Comparison of ENCODE assay signal across 29 cellular contexts in the genomic region with DNA sequence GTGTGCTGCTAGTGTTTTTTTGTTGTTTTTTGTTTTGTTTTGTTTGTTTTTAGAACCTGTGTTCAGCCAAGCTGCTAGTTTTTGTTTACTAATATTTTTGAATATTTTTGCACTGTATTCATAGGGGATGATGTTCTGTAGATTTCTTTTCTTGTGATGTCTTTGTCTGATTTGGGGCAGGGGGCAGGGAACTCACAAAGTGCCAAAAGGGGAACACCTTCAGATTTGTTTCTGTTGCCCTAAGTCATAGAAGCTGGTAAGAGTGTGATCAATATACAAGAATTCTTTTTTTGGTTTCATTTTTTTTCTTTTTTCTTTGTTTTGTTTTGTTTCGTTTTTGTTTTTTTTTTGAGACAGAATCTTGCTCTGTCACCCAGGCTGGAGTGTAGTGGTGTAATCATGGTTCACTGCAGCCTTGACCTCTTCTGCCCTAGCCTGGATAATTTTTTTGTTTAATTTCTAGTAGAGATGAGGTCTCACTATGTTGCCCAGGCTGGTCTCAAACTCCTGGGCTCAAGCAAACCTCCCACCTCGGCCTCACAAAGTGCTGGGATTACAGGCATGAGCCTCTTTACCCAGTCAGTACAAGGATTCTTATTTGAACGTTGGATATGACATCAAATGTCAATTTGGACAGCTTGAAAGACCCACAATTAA. TPM values are rescaled to one million over a fixed set of nuclear protein-coding genes. Genes with fewer than 3 reads are reported as not detected.
"Had no signal": no experiment of that assay in that cellular context is flagged by ENCODE, and none has a peak within 500 bp of the region (broad histone marks: within the 10 kb centered on the region; RNA-seq: fewer than 3 reads in every experiment).

No MANE protein-coding gene starts in this region.

- H3K27me3 ChIP-seq: colonic mucosa, ovary had no signal

- ATAC-seq: activated CD8-positive, alpha-beta memory T cell treated with anti-CD3 and anti-CD28 coated beads, Interleukin-2, amount 10 ng/mL, durations not matched to agents 7 days and 5 days; activated CD8-positive, alpha-beta T cell treated with anti-CD3 and anti-CD28 coated beads for 36 hours; activated T-helper 17 cell treated with anti-CD3 and anti-CD28 coated beads, Interleukin-2, amount 50 U/mL, for 72 hours; naive thymus-derived CD8-positive, alpha-beta T cell; stimulated activated naive CD8-positive, alpha-beta T cell treated with anti-CD3 and anti-CD28 coated beads, Interleukin-15, Interleukin-2, amounts not matched to agents 100 U/mL and 50 U/mL, for 24 hours had no signal

- FAIRE-seq: bronchial epithelial cell, frontal cortex, urothelium cell line had no signal

- H3K27ac ChIP-seq: colonic mucosa, esophagus muscularis mucosa, hepatocyte, prostate gland, VCaP had no signal

- H3K9me3 ChIP-seq: colonic mucosa, esophagus muscularis mucosa, left lung, ovary, prostate gland, tibial artery had no signal

- H2AFZ ChIP-seq: hepatocyte had no signal

- H3K79me2 ChIP-seq: hepatocyte had no signal

- DNase-seq: activated CD4-positive, alpha-beta T cell treated with anti-CD3 and anti-CD28 coated beads, Interleukin-2, amount 10 ng/mL, durations not matched to agents 7 days and 5 days; activated CD4-positive, CD25-positive, alpha-beta regulatory T cell treated with anti-CD3 and anti-CD28 coated beads, Interleukin-2, amount 50 U/mL, for 72 hours; activated CD8-positive, alpha-beta memory T cell treated with anti-CD3 and anti-CD28 coated beads, Interleukin-2, amount 10 ng/mL, durations not matched to agents 7 days and 5 days; activated CD8-positive, alpha-beta T cell treated with anti-CD3 and anti-CD28 coated beads for 36 hours; activated naive CD4-positive, alpha-beta T cell; colonic mucosa; dorsolateral prefrontal cortex; glutamatergic neuron; immature natural killer cell; left lung; naive thymus-derived CD8-positive, alpha-beta T cell; ovary; stimulated activated CD4-positive, alpha-beta T cell treated with anti-CD3 and anti-CD28 coated beads, Interleukin-12 subunit alpha, Interleukin-12 subunit beta, amount 100 ng/mL, for 4 hours; stimulated activated CD4-positive, alpha-beta T cell treated with anti-CD3 and anti-CD28 coated beads, Interleukin-4, amount 100 ng/mL, for 4 hours; stimulated activated naive CD8-positive, alpha-beta T cell treated with anti-CD3 and anti-CD28 coated beads, Interleukin-15, Interleukin-2, amounts not matched to agents 100 U/mL and 50 U/mL, for 24 hours; substantia nigra; tibial artery had no signal

- H3K4me1 ChIP-seq: colonic mucosa, left lung, prostate gland had no signal

- H3K4me2 ChIP-seq: hepatocyte had no signal

- H3K36me3 ChIP-seq: colonic mucosa, esophagus muscularis mucosa, left lung, ovary, prostate gland, tibial artery had no signal

- H3K4me3 ChIP-seq: colonic mucosa, dorsolateral prefrontal cortex, esophagus muscularis mucosa, hepatocyte, left lung, ovary, prostate gland, tibial artery had no signal

RNA-seq across cellular contexts. Expression of a gene that starts 30.7 kb away (rescaled TPM):
- total RNA-seq: activated CD4-positive, alpha-beta T cell treated with anti-CD3 and anti-CD28 coated beads, Interleukin-2, amount 10 ng/mL, durations not matched to agents 7 days and 5 days; activated CD8-positive, alpha-beta memory T cell treated with anti-CD3 and anti-CD28 coated beads, Interleukin-2, amount 10 ng/mL, durations not matched to agents 7 days and 5 days; activated CD8-positive, alpha-beta T cell treated with anti-CD3 and anti-CD28 coated beads for 36 hours; activated T-helper 17 cell treated with anti-CD3 and anti-CD28 coated beads, Interleukin-2, amount 50 U/mL, for 72 hours; bronchial epithelial cell; esophagus muscularis mucosa; frontal cortex; hepatocyte; kidney epithelial cell; lung microvascular endothelial cell; mesothelial cell of epicardium; naive thymus-derived CD8-positive, alpha-beta T cell had no signal
- polyA plus RNA-seq: hepatocyte; immature natural killer cell; naive thymus-derived CD8-positive, alpha-beta T cell had no signal

RNA-seq across cellular contexts. Expression of a gene that starts 40.3 kb away (rescaled TPM):
- total RNA-seq: activated CD4-positive, alpha-beta T cell treated with anti-CD3 and anti-CD28 coated beads, Interleukin-2, amount 10 ng/mL, durations not matched to agents 7 days and 5 days; activated CD8-positive, alpha-beta memory T cell treated with anti-CD3 and anti-CD28 coated beads, Interleukin-2, amount 10 ng/mL, durations not matched to agents 7 days and 5 days; activated CD8-positive, alpha-beta T cell treated with anti-CD3 and anti-CD28 coated beads for 36 hours; activated T-helper 17 cell treated with anti-CD3 and anti-CD28 coated beads, Interleukin-2, amount 50 U/mL, for 72 hours; bronchial epithelial cell; colonic mucosa; dorsolateral prefrontal cortex; esophagus muscularis mucosa; frontal cortex; hepatocyte; kidney epithelial cell; left lung; lung microvascular endothelial cell; mesothelial cell of epicardium; naive thymus-derived CD8-positive, alpha-beta T cell; ovary; skeletal muscle tissue had no signal
- polyA plus RNA-seq: hepatocyte; immature natural killer cell; naive thymus-derived CD8-positive, alpha-beta T cell; ovary had no signal
